Comparison of ENCODE assay signal across 8 cellular contexts in genomic region chr9:3527653-3527960, GRCh38. TPM values are rescaled to one million over a fixed set of nuclear protein-coding genes. Genes with fewer than 3 reads are reported as not detected.
A peak's percentile ranks its signal among the peaks of the same experiment; 100 is the strongest.
DNase-seq lines count a peak whose midpoint lies in the region; ATAC-seq, FAIRE-seq and TF ChIP-seq lines count a peak whose summit lies in the region.

No MANE protein-coding gene starts in this region.

- 0% methylated on average over 3 of the region's 3 CpGs for WGBS in GM12878 (ENCODE audit: insufficient coverage, insufficient replicate concordance, low lambda C conversion rate, missing lambda C conversion rate)

- H3K4me1 ChIP-seq in GM12878 (ENCODE audit: control insufficient read depth, insufficient read depth, low read length): no peaks in the 10 kb centered on the region; the same call in 1 of the 2 replicates
- H3K4me1 ChIP-seq in muscle layer of colon (ENCODE audit: insufficient read depth, low read length): peaks cover 25% of the 10 kb centered on the region

- H4K20me1 ChIP-seq in GM12878 (ENCODE audit: control insufficient read depth, insufficient read depth): no peaks in the 10 kb centered on the region

- peaks cover 73% of the 10 kb centered on the region for H3K79me2 ChIP-seq in GM12878 (ENCODE audit: control insufficient read depth, insufficient read depth, low read length)

- POLR2A ChIA-PET in GM12878 (lab: Charles Lee): interaction anchor here (0.6 to 3.7 kb wide), 17 partner anchors 10 to 1205 kb away, joined by 3 to 81 read pairs (median 4); no protein-coding TSS in a partner anchor

- no peak for TF ChIP-seq RAD21 in GM12878 (IDR thresholded peaks at IDR 0.05; ENCODE audit: insufficient read depth, low read depth, low read length)

- peak overlapping the region; percentile 77 for H3K4me3 ChIP-seq in GM12878
- peak overlapping the region in 1 of 2 donors; percentile 97 for H3K4me3 ChIP-seq in muscle layer of colon (ENCODE audit: low read depth in 1 of 2, low read length in 2 of 2)

- CTCF ChIA-PET in GM12878 (lab: Yijun Ruan, JAX): interaction anchor here (0.7 to 6.3 kb wide), 8 partner anchors 17 to 287 kb away, joined by 3 to 37 read pairs (median 4); no protein-coding TSS in a partner anchor

- in situ Hi-C loops in GM12878 (cut with MboI): no loop called here

- H2AFZ ChIP-seq in GM12878 (ENCODE audit: control insufficient read depth, low read depth, low read length): no peak overlapping the region; the same call in 1 of the 2 replicates

- H3K36me3 ChIP-seq in GM12878 (ENCODE audit: control insufficient read depth in 2 of 2, insufficient read depth in 2 of 2, low read length in 1 of 2) (peaks cover 0 to 8% of the 10 kb centered on the region in 2 experiments; a peak in 1 of 4 replicates), muscle layer of colon (ENCODE audit: insufficient read depth, low read length) (no peaks in the 10 kb centered on the region)

- SMC1A ChIA-PET in GM12878 (lab: Charles Lee; ENCODE audit: uncharacterized antibody, unreplicated experiment): interaction anchor here (0.6 to 5.9 kb wide), 20 partner anchors 9 to 701 kb away, joined by 3 to 131 read pairs (median 4); no protein-coding TSS in a partner anchor

- H3K27me3 ChIP-seq in GM12878 (replicated peaks in 1 of 2; ENCODE audit: control insufficient read depth in 2 of 2, insufficient read depth in 2 of 2, low read length in 1 of 2): no peaks in the 10 kb centered on the region
- H3K27me3 ChIP-seq in muscle layer of colon (ENCODE audit: control insufficient read depth in 1 of 2, insufficient read depth in 2 of 2, low read length in 2 of 2): no peaks in the 10 kb centered on the region

- TF ChIP-seq CTCF in C4-2B (conservative IDR thresholded peaks at IDR 0.05): no peak
- TF ChIP-seq CTCF in GM12878 (IDR thresholded peaks at IDR 0.05 in 2 of 3, conservative IDR thresholded peaks at IDR 0.05 in 1 of 3; ENCODE audit: control insufficient read depth in 2 of 3, extremely low read depth in 1 of 3, insufficient read depth in 1 of 3, low read depth in 3 of 3, low read length in 3 of 3): no peak

- TF ChIP-seq EP300 in GM12878 (IDR thresholded peaks at IDR 0.05; ENCODE audit: borderline replicate concordance in 1 of 2, control insufficient read depth in 1 of 2, low read depth in 2 of 2, low read length in 2 of 2): no peak

- no TSS peak for BruUV-seq in GM12878 (replicated peaks; lab: Mats Ljungman, UMichigan)

- no peak for TF ChIP-seq POLR2A in GM12878 (IDR thresholded peaks at IDR 0.05; ENCODE audit: low read depth, low read length)

- H3K9ac ChIP-seq in GM12878 (ENCODE audit: control insufficient read depth, insufficient read depth, low read length): peak overlapping the region; percentile 92
- peak overlapping the region; percentile 100 for H3K9ac ChIP-seq in muscle layer of colon (ENCODE audit: low read length)

- H3K4me2 ChIP-seq in GM12878 (ENCODE audit: control insufficient read depth, insufficient read depth): peak overlapping the region; percentile 92

- FAIRE-seq in GM12878 (lab: Jason Lieb, UNC): no peak

- peak overlapping the region; percentile 97 for H3K27ac ChIP-seq in C4-2B
- H3K27ac ChIP-seq in GM12878 (ENCODE audit: control insufficient read depth, insufficient read depth): peak overlapping the region; percentile 96
- H3K27ac ChIP-seq in muscle layer of colon (ENCODE audit: low read depth, low read length): peak overlapping the region; percentile 100

- peak; percentile 9; the same call in 2 of the 3 replicates for ATAC-seq in GM12878
- no peak for ATAC-seq in GM19351 (IDR thresholded peaks at IDR 0.05; ENCODE audit: unreplicated experiment)
- no peak for ATAC-seq in HG02840 (IDR thresholded peaks at IDR 0.05; ENCODE audit: low FRiP score, unreplicated experiment)
- ATAC-seq in GM21515 (IDR thresholded peaks at IDR 0.05; ENCODE audit: unreplicated experiment): no peak

- intact Hi-C loops in GM12878 (cut with micrococcal nuclease; ENCODE audit: unreplicated experiment): loop anchor here (2.0 to 10.0 kb wide), 6 partner anchors 60 to 1457 kb away; partner anchors contain the start of gene JAK2

- DNase-seq in KG1 (lab: John Stamatoyannopoulos, UW) (peak; percentile 25), GM12878 (ENCODE audit: low read depth, low spot score) (no peak), NCI-H1048 (lab: John Stamatoyannopoulos, UW) (no peak)

- H3K9me3 ChIP-seq in GM12878 (replicated peaks; ENCODE audit: control insufficient read depth, insufficient read depth, low read length) (no peaks in the 10 kb centered on the region; the same call in 1 of the 3 replicates), muscle layer of colon (ENCODE audit: low read length) (no peaks in the 10 kb centered on the region)

- RAD21 ChIA-PET in GM12878 (lab: Charles Lee; ENCODE audit: unreplicated experiment): interaction anchor here (0.7 to 10.0 kb wide), 12 partner anchors 8 to 205 kb away, joined by 3 to 180 read pairs (median 6); no protein-coding TSS in a partner anchor

TF ChIP-seq in GM12878, 131 proteins besides CTCF, POLR2A, EP300 and RAD21:
- TF ChIP-seq ATF2 (IDR thresholded peaks at IDR 0.05; ENCODE audit: low read length): 0 out of 2 replicates have a peak, but pooled peaks have one; percentile 15
- no peak for TF ChIP-seq STAT1 (conservative IDR thresholded peaks at IDR 0.05)
- TF ChIP-seq NFIC (IDR thresholded peaks at IDR 0.05; ENCODE audit: low read depth, low read length): no peak
- no peak for TF ChIP-seq TCF7 (IDR thresholded peaks at IDR 0.05; ENCODE audit: borderline replicate concordance)
TF ChIP-seq in GM12878: peak in this region for 1.

RNA-seq across cellular contexts. Expression of gene RFX3, which starts 1.8 kb away (rescaled TPM):
- 84.6 and 85.6 TPM in 2 replicates for total RNA-seq in GM12878 (2013; cell fraction: nucleolus; rRNA removed)
- total RNA-seq in GM12878 (2014; rRNA removed) (3.6 and 4.7 TPM in 2 replicates), GM12878 (2014; rRNA removed; fragmentation: Illumina TruSeq; extraction: Trizol) (6.3 and 6.6 TPM in 2 replicates), GM12878 (2021) (11.9 and 14.8 TPM in 2 replicates)
- 3.3 TPM for polyA plus RNA-seq in GM12878 (2011; ENCODE audit: low read depth)
- polyA plus RNA-seq in GM12878 (2011; rRNA removed) (26.4 and 26.8 TPM in 2 replicates), GM12878 (2014; fragmentation: Illumina TruSeq; extraction: Trizol) (4.8 and 5.6 TPM in 2 replicates), GM12878 (2014; fragmentation: Nextera tagmentation; extraction: Ambion mirVana) (1 to 10 TPM; 1.2 to 1.8 TPM), GM12878 (2014; rRNA removed) (3.2 and 8.2 TPM in 2 replicates), GM12878 (2016; fragmentation: Nextera tagmentation; extraction: Ambion mirVana) (1 to 10 TPM; 7.1 to 8.4 TPM)
- polyA plus RNA-seq in GM12878 (2011; cell fraction: cytosol; rRNA removed): 13.0 and 16.8 TPM in 2 replicates
- 40.3 and 51.1 TPM in 2 replicates for polyA plus RNA-seq in GM12878 (2011; cell fraction: nucleus; rRNA removed)
- 4.3 and 5.8 TPM in 2 replicates for polyA plus RNA-seq in GM12878 (2012)
- polyA minus RNA-seq in GM12878 (2011; rRNA and poly(A)+ RNA removed): 208 and 264 TPM in 2 replicates
- 25.1 and 33.7 TPM in 2 replicates for polyA minus RNA-seq in GM12878 (2011; cell fraction: cytosol; rRNA and poly(A)+ RNA removed)
- polyA minus RNA-seq in GM12878 (2011; cell fraction: nucleus; rRNA and poly(A)+ RNA removed): 103 and 216 TPM in 2 replicates
